Comparison of ENCODE assay signal across 12 cellular contexts in the genomic region with DNA sequence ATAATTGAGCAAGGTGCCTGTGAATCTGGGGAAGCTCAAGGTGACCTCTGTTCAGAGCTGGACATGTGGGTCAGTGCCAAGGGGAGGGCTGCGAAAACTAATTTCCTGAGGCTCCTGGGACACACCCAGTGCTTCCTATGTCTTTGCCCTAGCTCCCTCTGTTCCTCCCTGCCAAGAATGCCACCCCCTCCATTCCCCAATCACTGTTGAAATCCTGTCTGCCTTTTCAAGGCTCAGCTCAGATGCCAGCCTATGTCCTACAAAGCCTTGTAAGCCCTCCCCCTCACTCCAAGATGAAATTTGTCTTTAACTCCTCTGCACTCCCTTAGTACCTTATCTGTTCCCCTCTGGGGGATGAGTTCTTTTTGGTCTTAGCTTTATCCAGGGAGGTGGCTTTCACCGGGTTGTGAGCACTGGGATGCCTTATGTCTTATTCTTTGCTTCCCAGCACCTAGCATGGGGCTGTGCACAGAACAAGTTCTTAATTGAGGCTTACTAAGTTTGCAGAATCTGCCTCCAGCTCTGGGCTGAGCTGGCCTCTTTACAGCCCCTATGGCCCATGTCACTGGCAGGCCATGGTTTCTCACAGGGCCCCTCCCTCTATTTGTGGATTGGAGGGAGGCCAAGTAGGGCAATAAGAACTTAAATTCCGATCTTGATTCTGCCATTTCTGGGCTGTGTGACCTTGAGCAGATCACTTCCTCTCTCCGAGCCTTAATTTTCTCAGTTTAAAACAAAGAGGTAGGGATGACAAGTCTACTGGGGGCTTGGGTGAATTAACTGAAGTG. TPM values are rescaled to one million over a fixed set of nuclear protein-coding genes. Genes with fewer than 3 reads are reported as not detected.
A peak's percentile ranks its signal among the peaks of the same experiment; 100 is the strongest.
DNase-seq lines count a peak whose midpoint lies in the region; ATAC-seq and TF ChIP-seq lines count a peak whose summit lies in the region.
"Had no signal": no experiment of that assay in that cellular context is flagged by ENCODE, and none has a peak within 500 bp of the region (broad histone marks: within the 10 kb centered on the region; RNA-seq: fewer than 3 reads in every experiment).

No MANE protein-coding gene starts in this region.

- H3K27ac ChIP-seq in lower lobe of right lung (no peak overlapping the region), suprapubic skin (peak overlapping the region; percentile 54)
- H3K27ac ChIP-seq: ascending aorta had no signal

- intact Hi-C loops in lower lobe of right lung (cut with DNase I), result no loop called here

- H3K4me1 ChIP-seq in lower lobe of right lung, result peaks cover 65% of the 10 kb centered on the region
- peaks cover 40% of the 10 kb centered on the region for H3K4me1 ChIP-seq in suprapubic skin

- H3K36me3 ChIP-seq in lower lobe of right lung, result no peaks in the 10 kb centered on the region
- H3K36me3 ChIP-seq in suprapubic skin, result no peaks in the 10 kb centered on the region
- H3K36me3 ChIP-seq: ascending aorta had no signal

- H3K9me3 ChIP-seq in lower lobe of right lung (no peaks in the 10 kb centered on the region), suprapubic skin (no peaks in the 10 kb centered on the region)
- H3K9me3 ChIP-seq: ascending aorta had no signal

- peak; percentile 23 for DNase-seq in amniotic epithelial cell (ENCODE audit: low read depth)
- no peak for DNase-seq in lower lobe of right lung
- no peak for DNase-seq in suprapubic skin (ENCODE audit: low spot score in 2 of 2)
- no peak for DNase-seq in 8988T
- DNase-seq in GM19240 (ENCODE audit: insufficient read length, low spot score), result no peak
- DNase-seq: activated CD8-positive, alpha-beta memory T cell treated with anti-CD3 and anti-CD28 coated beads for 24 hours; activated effector memory CD4-positive, alpha-beta T cell treated with Interleukin-2 at 50 U/mL for 16 hours; GDM1; stimulated activated CD4-positive, alpha-beta T cell treated with anti-CD3 and anti-CD28 coated beads, Interleukin-12 subunit alpha, Interleukin-12 subunit beta, amount 100 ng/mL, for 4 hours had no signal

- H3K27me3 ChIP-seq in lower lobe of right lung (ENCODE audit: low read depth), result no peaks in the 10 kb centered on the region
- H3K27me3 ChIP-seq in suprapubic skin, result no peaks in the 10 kb centered on the region
- H3K27me3 ChIP-seq: ascending aorta had no signal

- WGBS in suprapubic skin, result 35% methylated on average over 4 of the region's 4 CpGs

- TF ChIP-seq POLR2A in suprapubic skin (IDR thresholded peaks at IDR 0.05), result no peak

- H3K4me3 ChIP-seq in lower lobe of right lung (no peak overlapping the region), suprapubic skin (no peak overlapping the region)
- H3K4me3 ChIP-seq: ascending aorta had no signal

- TF ChIP-seq EP300 in Ishikawa (IDR thresholded peaks at IDR 0.05; ENCODE audit: borderline replicate concordance), result peak; percentile 56; the same call in 1 of the 2 replicates
- no peak for TF ChIP-seq EP300 in suprapubic skin (IDR thresholded peaks at IDR 0.05)

- ATAC-seq in lower lobe of right lung (peak; percentile 32 to 36), GM21526 (IDR thresholded peaks at IDR 0.05; ENCODE audit: low FRiP score, unreplicated experiment) (no peak)

- no peak for TF ChIP-seq CTCF in lower lobe of right lung (IDR thresholded peaks at IDR 0.05)
- no peak for TF ChIP-seq CTCF in suprapubic skin (IDR thresholded peaks at IDR 0.05)

- TF ChIP-seq RAD21 in Ishikawa (IDR thresholded peaks at IDR 0.05; ENCODE audit: low read depth), result no peak

TF ChIP-seq in Ishikawa, 13 proteins besides CTCF, POLR2A, EP300 and RAD21:
- TF ChIP-seq TAF1 (IDR thresholded peaks at IDR 0.05; ENCODE audit: low read depth), result no peak
- peak; percentile 73 for TF ChIP-seq NFIC (IDR thresholded peaks at IDR 0.05)
- TF ChIP-seq TCF12 (IDR thresholded peaks at IDR 0.05; ENCODE audit: low read depth), result 0 out of 2 replicates have a peak, but pooled peaks have one; percentile 30
- TF ChIP-seq ZBTB7A (IDR thresholded peaks at IDR 0.05; ENCODE audit: low read depth), result no peak
- TF ChIP-seq EGR1 (IDR thresholded peaks at IDR 0.05), result peak; percentile 63
- TF ChIP-seq CREB1 (IDR thresholded peaks at IDR 0.05; ENCODE audit: low read depth), result no peak
- TF ChIP-seq TEAD4 (IDR thresholded peaks at IDR 0.05), result peak; percentile 48; the same call in 1 of the 2 replicates

RNA-seq across cellular contexts. Expression of a gene that starts 51.5 kb away (rescaled TPM):
- total RNA-seq in lower lobe of right lung, result 68.9 TPM
- 10 to 100 TPM; 14.3 to 27.9 (median 21.4) TPM for total RNA-seq in suprapubic skin
